ENCODE assay signal across 1 cellular context in the genomic region with DNA sequence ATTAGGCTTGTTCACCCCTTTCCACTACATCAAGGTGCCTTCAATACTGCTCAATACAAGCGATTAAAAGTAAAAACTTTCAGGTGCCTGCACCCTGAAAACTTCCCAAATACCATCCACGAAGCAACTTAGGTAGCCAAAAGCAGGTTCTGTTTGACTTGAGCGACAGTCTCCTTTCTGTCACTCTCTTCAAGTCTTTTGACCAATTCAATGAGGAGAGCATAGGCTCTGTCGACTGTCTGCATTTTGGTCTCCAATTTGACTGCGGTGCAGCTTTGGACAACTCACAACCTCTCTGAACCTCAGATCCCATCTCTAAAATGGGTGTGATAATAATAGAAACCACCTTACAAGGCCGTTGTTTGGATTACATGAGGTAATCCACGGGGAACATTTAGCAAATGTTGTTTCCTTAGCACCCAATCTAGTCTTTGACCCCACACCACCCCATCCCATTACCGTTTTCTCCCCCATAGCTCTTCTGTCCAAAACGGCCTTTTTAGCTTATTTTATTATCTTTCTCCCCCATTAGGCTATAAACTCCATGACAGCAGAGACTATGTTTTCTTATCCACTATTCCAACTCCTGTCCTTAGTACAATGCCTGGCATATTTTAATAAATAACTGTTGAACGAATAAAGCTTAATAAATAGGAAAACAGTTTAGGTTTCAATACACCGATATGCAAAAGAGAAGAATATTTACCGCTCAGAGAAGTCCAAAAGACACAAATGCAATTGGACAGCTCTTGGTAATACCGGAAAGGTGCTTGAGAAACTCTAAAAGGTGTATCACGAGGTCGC.
TF ChIP-seq lines count a peak whose summit lies in the region.

No MANE protein-coding gene starts in this region.

TF ChIP-seq in HepG2, 621 proteins besides CTCF, POLR2A, EP300 and RAD21 (continues in another document):
- peak; percentile 92; the same call in 1 of the 2 replicates for TF ChIP-seq RCOR2 (CRISPR knock-in tag; IDR thresholded peaks at IDR 0.05)
- peak; percentile 86 for TF ChIP-seq ZNF790 (CRISPR knock-in tag; IDR thresholded peaks at IDR 0.05; ENCODE audit: borderline replicate concordance)
- 0 out of 2 replicates have a peak, but pooled peaks have one; percentile 5 for TF ChIP-seq ZSCAN12 (CRISPR knock-in tag; IDR thresholded peaks at IDR 0.05)
- peak; percentile 12 for TF ChIP-seq ZNF777 (CRISPR knock-in tag; IDR thresholded peaks at IDR 0.05)
- TF ChIP-seq GLI4 (CRISPR knock-in tag; IDR thresholded peaks at IDR 0.05; ENCODE audit: borderline replicate concordance), result peak; percentile 7; the same call in 1 of the 2 replicates
- TF ChIP-seq ZNF674 (CRISPR knock-in tag; IDR thresholded peaks at IDR 0.05; ENCODE audit: low read depth), result peak; percentile 51; the same call in 1 of the 2 replicates
- TF ChIP-seq ZNF605 (CRISPR knock-in tag; IDR thresholded peaks at IDR 0.05), result peak; percentile 18; the same call in 1 of the 2 replicates
- 0 out of 2 replicates have a peak, but pooled peaks have one; percentile 3 for TF ChIP-seq NAIF1 (CRISPR knock-in tag; IDR thresholded peaks at IDR 0.05; ENCODE audit: borderline replicate concordance)
- TF ChIP-seq, protein P1, sequence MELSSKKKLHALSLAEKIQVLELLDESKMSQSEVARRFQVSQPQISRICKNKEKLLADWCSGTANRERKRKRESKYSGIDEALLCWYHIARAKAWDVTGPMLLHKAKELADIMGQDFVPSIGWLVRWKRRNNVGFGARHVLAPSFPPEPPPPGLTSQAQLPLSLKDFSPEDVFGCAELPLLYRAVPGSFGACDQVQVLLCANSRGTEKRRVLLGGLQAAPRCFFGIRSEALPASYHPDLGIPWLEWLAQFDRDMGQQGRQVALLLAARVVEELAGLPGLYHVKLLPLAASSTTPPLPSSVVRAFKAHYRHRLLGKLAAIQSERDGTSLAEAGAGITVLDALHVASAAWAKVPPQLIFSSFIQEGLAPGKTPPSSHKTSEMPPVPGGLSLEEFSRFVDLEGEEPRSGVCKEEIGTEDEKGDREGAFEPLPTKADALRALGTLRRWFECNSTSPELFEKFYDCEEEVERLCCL (CRISPR knock-in tag; IDR thresholded peaks at IDR 0.05; ENCODE audit: borderline replicate concordance), result no peak
- TF ChIP-seq ELF4 (CRISPR knock-in tag; IDR thresholded peaks at IDR 0.05; ENCODE audit: borderline replicate concordance), result peak; percentile 94; the same call in 1 of the 2 replicates
- 0 out of 2 replicates have a peak, but pooled peaks have one; percentile 13 for TF ChIP-seq SNAI1 (CRISPR knock-in tag; IDR thresholded peaks at IDR 0.05; ENCODE audit: borderline replicate concordance)
- no peak for TF ChIP-seq MAZ (IDR thresholded peaks at IDR 0.05; ENCODE audit: borderline replicate concordance, low read depth, low read length)
- 0 out of 2 replicates have a peak, but pooled peaks have one; percentile 6 for TF ChIP-seq MAZ (CRISPR knock-in tag; IDR thresholded peaks at IDR 0.05; ENCODE audit: low read depth)
- TF ChIP-seq CBX5 (CRISPR knock-in tag; IDR thresholded peaks at IDR 0.05; ENCODE audit: borderline replicate concordance), result 0 out of 2 replicates have a peak, but pooled peaks have one; percentile 43
- TF ChIP-seq ZFP36 (IDR thresholded peaks at IDR 0.05; ENCODE audit: borderline replicate concordance, low read depth, low read length, partially characterized antibody), result peak; percentile 30
- peak; percentile 31; the same call in 1 of the 2 replicates for TF ChIP-seq KMT2B (CRISPR knock-in tag; IDR thresholded peaks at IDR 0.05)
- peak; percentile 48; the same call in 1 of the 2 replicates for TF ChIP-seq SMYD3 (CRISPR knock-in tag; IDR thresholded peaks at IDR 0.05)
- peak; percentile 98 for TF ChIP-seq ZMYM3 (CRISPR knock-in tag; IDR thresholded peaks at IDR 0.05)
- TF ChIP-seq, protein P2, sequence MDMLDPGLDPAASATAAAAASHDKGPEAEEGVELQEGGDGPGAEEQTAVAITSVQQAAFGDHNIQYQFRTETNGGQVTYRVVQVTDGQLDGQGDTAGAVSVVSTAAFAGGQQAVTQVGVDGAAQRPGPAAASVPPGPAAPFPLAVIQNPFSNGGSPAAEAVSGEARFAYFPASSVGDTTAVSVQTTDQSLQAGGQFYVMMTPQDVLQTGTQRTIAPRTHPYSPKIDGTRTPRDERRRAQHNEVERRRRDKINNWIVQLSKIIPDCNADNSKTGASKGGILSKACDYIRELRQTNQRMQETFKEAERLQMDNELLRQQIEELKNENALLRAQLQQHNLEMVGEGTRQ (IDR thresholded peaks at IDR 0.05; ENCODE audit: low read depth, low read length), result no peak
- TF ChIP-seq, protein P2 (CRISPR knock-in tag; IDR thresholded peaks at IDR 0.05; ENCODE audit: borderline replicate concordance), result peak; percentile 56; the same call in 1 of the 2 replicates
- TF ChIP-seq NFIC (IDR thresholded peaks at IDR 0.05; ENCODE audit: low read length), result no peak
- TF ChIP-seq ZNF615 (CRISPR knock-in tag; IDR thresholded peaks at IDR 0.05; ENCODE audit: borderline replicate concordance), result peak; percentile 84; the same call in 1 of the 2 replicates
- 0 out of 2 replicates have a peak, but pooled peaks have one; percentile 2 for TF ChIP-seq ZFP36L2 (CRISPR knock-in tag; IDR thresholded peaks at IDR 0.05)
- peak; percentile 14; the same call in 1 of the 2 replicates for TF ChIP-seq UBTF (CRISPR knock-in tag; IDR thresholded peaks at IDR 0.05)
- TF ChIP-seq KMT2A (CRISPR knock-in tag; IDR thresholded peaks at IDR 0.05), result peak; percentile 5; the same call in 1 of the 2 replicates
- TF ChIP-seq, protein P3, sequence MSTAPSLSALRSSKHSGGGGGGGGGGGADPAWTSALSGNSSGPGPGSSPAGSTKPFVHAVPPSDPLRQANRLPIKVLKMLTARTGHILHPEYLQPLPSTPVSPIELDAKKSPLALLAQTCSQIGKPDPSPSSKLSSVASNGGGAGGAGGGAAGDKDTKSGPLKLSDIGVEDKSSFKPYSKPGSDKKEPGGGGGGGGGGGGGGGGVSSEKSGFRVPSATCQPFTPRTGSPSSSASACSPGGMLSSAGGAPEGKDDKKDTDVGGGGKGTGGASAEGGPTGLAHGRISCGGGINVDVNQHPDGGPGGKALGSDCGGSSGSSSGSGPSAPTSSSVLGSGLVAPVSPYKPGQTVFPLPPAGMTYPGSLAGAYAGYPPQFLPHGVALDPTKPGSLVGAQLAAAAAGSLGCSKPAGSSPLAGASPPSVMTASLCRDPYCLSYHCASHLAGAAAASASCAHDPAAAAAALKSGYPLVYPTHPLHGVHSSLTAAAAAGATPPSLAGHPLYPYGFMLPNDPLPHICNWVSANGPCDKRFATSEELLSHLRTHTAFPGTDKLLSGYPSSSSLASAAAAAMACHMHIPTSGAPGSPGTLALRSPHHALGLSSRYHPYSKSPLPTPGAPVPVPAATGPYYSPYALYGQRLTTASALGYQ (CRISPR knock-in tag; IDR thresholded peaks at IDR 0.05), result 0 out of 2 replicates have a peak, but pooled peaks have one; percentile 24
- TF ChIP-seq ZNF343 (CRISPR knock-in tag; IDR thresholded peaks at IDR 0.05), result no peak; the same call in 1 of the 2 replicates
- no peak for TF ChIP-seq PAF1 (CRISPR knock-in tag; IDR thresholded peaks at IDR 0.05)
- 0 out of 2 replicates have a peak, but pooled peaks have one; percentile 6 for TF ChIP-seq ZBTB33 (CRISPR knock-in tag; IDR thresholded peaks at IDR 0.05)
- TF ChIP-seq ZNF792 (CRISPR knock-in tag; IDR thresholded peaks at IDR 0.05), result peak; percentile 16; the same call in 1 of the 2 replicates
- TF ChIP-seq CSRNP2 (CRISPR knock-in tag; conservative IDR thresholded peaks at IDR 0.05; ENCODE audit: low read depth), result no peak
- TF ChIP-seq, protein P4, sequence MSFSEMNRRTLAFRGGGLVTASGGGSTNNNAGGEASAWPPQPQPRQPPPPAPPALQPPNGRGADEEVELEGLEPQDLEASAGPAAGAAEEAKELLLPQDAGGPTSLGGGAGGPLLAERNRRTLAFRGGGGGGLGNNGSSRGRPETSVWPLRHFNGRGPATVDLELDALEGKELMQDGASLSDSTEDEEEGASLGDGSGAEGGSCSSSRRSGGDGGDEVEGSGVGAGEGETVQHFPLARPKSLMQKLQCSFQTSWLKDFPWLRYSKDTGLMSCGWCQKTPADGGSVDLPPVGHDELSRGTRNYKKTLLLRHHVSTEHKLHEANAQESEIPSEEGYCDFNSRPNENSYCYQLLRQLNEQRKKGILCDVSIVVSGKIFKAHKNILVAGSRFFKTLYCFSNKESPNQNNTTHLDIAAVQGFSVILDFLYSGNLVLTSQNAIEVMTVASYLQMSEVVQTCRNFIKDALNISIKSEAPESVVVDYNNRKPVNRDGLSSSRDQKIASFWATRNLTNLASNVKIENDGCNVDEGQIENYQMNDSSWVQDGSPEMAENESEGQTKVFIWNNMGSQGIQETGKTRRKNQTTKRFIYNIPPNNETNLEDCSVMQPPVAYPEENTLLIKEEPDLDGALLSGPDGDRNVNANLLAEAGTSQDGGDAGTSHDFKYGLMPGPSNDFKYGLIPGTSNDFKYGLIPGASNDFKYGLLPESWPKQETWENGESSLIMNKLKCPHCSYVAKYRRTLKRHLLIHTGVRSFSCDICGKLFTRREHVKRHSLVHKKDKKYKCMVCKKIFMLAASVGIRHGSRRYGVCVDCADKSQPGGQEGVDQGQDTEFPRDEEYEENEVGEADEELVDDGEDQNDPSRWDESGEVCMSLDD (CRISPR knock-in tag; IDR thresholded peaks at IDR 0.05; ENCODE audit: borderline replicate concordance), result peak; percentile 21; the same call in 1 of the 2 replicates
- peak; percentile 53; the same call in 1 of the 2 replicates for TF ChIP-seq HDAC2 (CRISPR knock-in tag; IDR thresholded peaks at IDR 0.05)
- peak; percentile 11 for TF ChIP-seq PHF5A (CRISPR knock-in tag; IDR thresholded peaks at IDR 0.05; ENCODE audit: low read depth, unreplicated experiment)
- 0 out of 2 replicates have a peak, but pooled peaks have one; percentile 70 for TF ChIP-seq ZFP82 (CRISPR knock-in tag; IDR thresholded peaks at IDR 0.05; ENCODE audit: borderline replicate concordance)
- peak; percentile 70; the same call in 1 of the 2 replicates for TF ChIP-seq ZC3H4 (CRISPR knock-in tag; IDR thresholded peaks at IDR 0.05; ENCODE audit: borderline replicate concordance)
- peak; percentile 62 for TF ChIP-seq TEAD3 (CRISPR knock-in tag; optimal IDR thresholded peaks at IDR 0.05; ENCODE audit: borderline replicate concordance)
- TF ChIP-seq ZNF670 (CRISPR knock-in tag; IDR thresholded peaks at IDR 0.05; ENCODE audit: borderline replicate concordance), result 0 out of 2 replicates have a peak, but pooled peaks have one; percentile 26
- TF ChIP-seq MED1 (CRISPR knock-in tag; IDR thresholded peaks at IDR 0.05), result peak; percentile 11; the same call in 1 of the 2 replicates
- TF ChIP-seq HBP1 (CRISPR knock-in tag; IDR thresholded peaks at IDR 0.05; ENCODE audit: low read depth), result 0 out of 2 replicates have a peak, but pooled peaks have one; percentile 31
- peak; percentile 18 for TF ChIP-seq CHD4 (IDR thresholded peaks at IDR 0.05; ENCODE audit: borderline replicate concordance, low read length)
- TF ChIP-seq SSRP1 (CRISPR knock-in tag; IDR thresholded peaks at IDR 0.05), result peak; percentile 74; the same call in 1 of the 2 replicates
